31 cellular contexts compared by ENCODE assay signal in the genomic region with DNA sequence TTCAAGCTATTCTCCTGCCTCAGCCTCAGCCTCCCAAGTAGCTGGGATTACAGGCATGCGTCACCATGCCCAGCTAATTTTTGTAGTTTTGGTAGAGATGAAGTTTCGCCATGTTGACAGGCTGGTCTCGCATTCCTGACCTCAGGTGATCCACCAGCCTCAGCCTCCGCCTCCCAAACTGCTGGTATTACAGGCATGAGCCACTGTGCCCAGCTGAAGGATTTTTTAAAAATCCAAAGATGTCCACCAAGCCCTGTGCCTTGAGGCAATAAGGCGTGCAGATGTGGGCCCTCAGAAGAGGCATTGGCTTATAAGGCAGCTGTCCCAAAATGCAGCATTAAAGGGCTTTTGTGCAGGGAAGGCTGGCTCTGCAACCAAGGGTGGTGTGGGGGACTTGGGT. TPM values are rescaled to one million over a fixed set of nuclear protein-coding genes. Genes with fewer than 3 reads are reported as not detected.
DNase-seq lines count a peak whose midpoint lies in the region; TF ChIP-seq lines count a peak whose summit lies in the region.
"Had no signal": no experiment of that assay in that cellular context is flagged by ENCODE, and none has a peak within 500 bp of the region (broad histone marks: within the 10 kb centered on the region; RNA-seq: fewer than 3 reads in every experiment).

No MANE protein-coding gene starts in this region.

- H2BK120ac ChIP-seq in trophoblast cell (ENCODE audit: insufficient read depth, low read length, poor library complexity), result no peak overlapping the region

- peaks cover 6% of the 10 kb centered on the region for H3K9me3 Mint-ChIP-seq in neural progenitor cell
- H3K9me3 Mint-ChIP-seq: CD4-positive, alpha-beta memory T cell; CD4-positive, alpha-beta T cell; CD4-positive, CD25-positive, alpha-beta regulatory T cell; CD8-positive, alpha-beta memory T cell; CD8-positive, alpha-beta T cell had no signal

- no peak overlapping the region for H2BK12ac ChIP-seq in trophoblast cell (ENCODE audit: low read length)

- TF ChIP-seq CTCF in neural progenitor cell (IDR thresholded peaks at IDR 0.05), result no peak

- H3K27me3 Mint-ChIP-seq in neural progenitor cell (ENCODE audit: insufficient read depth, low read depth), result peaks cover 6% of the 10 kb centered on the region
- H3K27me3 Mint-ChIP-seq: CD4-positive, alpha-beta memory T cell; CD4-positive, alpha-beta T cell had no signal

- H3K9ac ChIP-seq in trophoblast cell (ENCODE audit: low read length), result no peak overlapping the region
- H3K9ac ChIP-seq in neural progenitor cell, result no peak overlapping the region
- H3K9ac ChIP-seq: BLaER1; BLaER1 treated with 17β-estradiol and CSF1 and Interleukin-3, amounts not matched to agents 10 nM and 100 nM had no signal

- H3K27ac ChIP-seq in trophoblast cell (ENCODE audit: low read depth, low read length), result no peak overlapping the region
- H3K27ac ChIP-seq in neural progenitor cell, result no peak overlapping the region
- H3K27ac ChIP-seq: 22Rv1; A549; BLaER1; BLaER1 treated with 17β-estradiol and CSF1 and Interleukin-3, amounts not matched to agents 10 nM and 100 nM; C4-2B had no signal

- H3K18ac ChIP-seq in trophoblast cell (ENCODE audit: low read length), result no peak overlapping the region

- H3K79me1 ChIP-seq in trophoblast cell (ENCODE audit: low read length), result no peaks in the 10 kb centered on the region

- H3K27ac Mint-ChIP-seq in neural progenitor cell, result no peak overlapping the region
- H3K27ac Mint-ChIP-seq: B cell; CD14-positive monocyte; CD4-positive, alpha-beta memory T cell; CD4-positive, alpha-beta T cell; CD8-positive, alpha-beta memory T cell; CD8-positive, alpha-beta T cell had no signal

- H4K8ac ChIP-seq in trophoblast cell (ENCODE audit: low read depth, low read length), result no peak overlapping the region

- H3K9me3 ChIP-seq in trophoblast cell (ENCODE audit: insufficient read depth, low read depth, low read length) (peaks cover 4% of the 10 kb centered on the region), neural progenitor cell (ENCODE audit: low read depth) (no peaks in the 10 kb centered on the region)
- H3K9me3 ChIP-seq: A549, BE2C, BLaER1 had no signal

- H3K36me3 ChIP-seq in trophoblast cell (ENCODE audit: control insufficient read depth in 1 of 2, insufficient read depth in 2 of 2, low read length in 2 of 2), result no peaks in the 10 kb centered on the region
- H3K36me3 ChIP-seq in neural progenitor cell, result no peaks in the 10 kb centered on the region
- H3K36me3 ChIP-seq: BE2C; BLaER1; BLaER1 treated with 17β-estradiol and CSF1 and Interleukin-3, amounts not matched to agents 10 nM and 100 nM had no signal

- H3K4me1 Mint-ChIP-seq in neural progenitor cell, result no peaks in the 10 kb centered on the region
- H3K4me1 Mint-ChIP-seq: B cell; CD14-positive monocyte; CD4-positive, alpha-beta memory T cell; CD4-positive, CD25-positive, alpha-beta regulatory T cell; CD8-positive, alpha-beta memory T cell had no signal

- H3F3A ChIP-seq in neural progenitor cell (ENCODE audit: low read depth), result no peaks in the 10 kb centered on the region

- H3K4me3 Mint-ChIP-seq in neural progenitor cell, result no peak overlapping the region
- H3K4me3 Mint-ChIP-seq: B cell; CD14-positive monocyte; CD4-positive, alpha-beta memory T cell; CD4-positive, alpha-beta T cell; CD4-positive, CD25-positive, alpha-beta regulatory T cell; CD8-positive, alpha-beta memory T cell; CD8-positive, alpha-beta T cell had no signal

- WGBS in trophoblast cell (ENCODE audit: extremely low coverage, insufficient coverage, insufficient read length), result no CpG with 5 or more reads among the region's 5 CpGs

- no peaks in the 10 kb centered on the region for H3K36me3 Mint-ChIP-seq in neural progenitor cell
- H3K36me3 Mint-ChIP-seq: CD14-positive monocyte; CD4-positive, alpha-beta memory T cell; CD4-positive, CD25-positive, alpha-beta regulatory T cell; CD8-positive, alpha-beta memory T cell; CD8-positive, alpha-beta T cell had no signal

- no peak overlapping the region for H3K4me3 ChIP-seq in trophoblast cell (ENCODE audit: low read depth, low read length)
- no peak overlapping the region for H3K4me3 ChIP-seq in neural progenitor cell
- H3K4me3 ChIP-seq: A549; BLaER1; BLaER1 treated with 17β-estradiol and CSF1 and Interleukin-3, amounts not matched to agents 10 nM and 100 nM had no signal

- no peak overlapping the region for H2AFZ ChIP-seq in trophoblast cell (ENCODE audit: insufficient read depth, low read length, poor library complexity)
- no peak overlapping the region for H2AFZ ChIP-seq in neural progenitor cell (replicated peaks)

- H2AK5ac ChIP-seq in trophoblast cell (ENCODE audit: low read length), result no peak overlapping the region

- no peak overlapping the region for H3K23ac ChIP-seq in trophoblast cell (ENCODE audit: low read length)

- no peaks in the 10 kb centered on the region for H3K27me3 ChIP-seq in trophoblast cell (ENCODE audit: insufficient read depth, low read length)
- H3K27me3 ChIP-seq in neural progenitor cell, result no peaks in the 10 kb centered on the region
- H3K27me3 ChIP-seq: BE2C; BLaER1; BLaER1 treated with 17β-estradiol and CSF1 and Interleukin-3, amounts not matched to agents 10 nM and 100 nM had no signal

- no peaks in the 10 kb centered on the region for H4K20me1 ChIP-seq in neural progenitor cell (ENCODE audit: low read depth)
- H4K20me1 ChIP-seq: BLaER1; BLaER1 treated with 17β-estradiol and CSF1 and Interleukin-3, amounts not matched to agents 10 nM and 100 nM had no signal

- no peak overlapping the region for H3K14ac ChIP-seq in trophoblast cell (ENCODE audit: low read length)

- H2BK5ac ChIP-seq in trophoblast cell (ENCODE audit: low read depth, low read length, poor library complexity), result no peak overlapping the region

- H4K91ac ChIP-seq in trophoblast cell (ENCODE audit: low read depth, low read length), result no peak overlapping the region

- H4K12ac ChIP-seq in trophoblast cell (ENCODE audit: low read depth, low read length), result no peak overlapping the region

- H3K79me2 ChIP-seq in trophoblast cell (ENCODE audit: control insufficient read depth, insufficient read depth, low read length, poor library complexity) (no peaks in the 10 kb centered on the region), neural progenitor cell (ENCODE audit: low read depth) (no peaks in the 10 kb centered on the region)

- H3K4me1 ChIP-seq in trophoblast cell (ENCODE audit: control insufficient read depth in 1 of 2, insufficient read depth in 2 of 2, low read length in 2 of 2) (no peaks in the 10 kb centered on the region), neural progenitor cell (no peaks in the 10 kb centered on the region)
- H3K4me1 ChIP-seq: A549; BE2C; BLaER1; BLaER1 treated with 17β-estradiol and CSF1 and Interleukin-3, amounts not matched to agents 10 nM and 100 nM had no signal

- DNase-seq in islet precursor cell (peak; percentile 20), trophoblast cell (peak; percentile 95 to 98), neural progenitor cell (ENCODE audit: low spot score) (no peak)
- DNase-seq in activated CD8-positive, alpha-beta memory T cell treated with anti-CD3 and anti-CD28 coated beads, Interleukin-2, amount 50 U/mL, for 48 hours, result no peak
- DNase-seq: 8988T; ACHN; AML-193; BE2C; C1 segment of cervical spinal cord; Caco-2; Calu3; CD4-positive, alpha-beta memory T cell; CD4-positive, alpha-beta T cell; CD4-positive, CD25-positive, alpha-beta regulatory T cell; CD8-positive, alpha-beta memory T cell; CD8-positive, alpha-beta T cell; COR-L47; DMS 273 treated with DMSO at 0.1 percent for 48 hours; DMS153; DMS53; DMS79; DMS79 treated with DMSO at 0.1 percent for 48 hours; DND-41; EL had no signal

- H3K4ac ChIP-seq in trophoblast cell (ENCODE audit: low read depth, low read length), result no peak overlapping the region

- H3K4me2 ChIP-seq in trophoblast cell (ENCODE audit: low read length) (no peak overlapping the region), neural progenitor cell (no peak overlapping the region)
- H3K4me2 ChIP-seq: A549; BLaER1; BLaER1 treated with 17β-estradiol and CSF1 and Interleukin-3, amounts not matched to agents 10 nM and 100 nM had no signal

RNA-seq across cellular contexts. Expression of a gene that starts 10.3 kb away (rescaled TPM):
- 54.0 and 57.2 TPM in 2 replicates for polyA plus RNA-seq in trophoblast cell (2013)
- total RNA-seq in neural progenitor cell (ENCODE audit: low replicate concordance), result 108 and 131 TPM in 2 replicates

Comparison
In these comparisons a context has a peak if more than half of its experiments do, and no peak if none do; other contexts are left out.
1. DNase-seq: peak in islet precursor cell (single experiment) and trophoblast cell (2 of 2); none in neural progenitor cell (single experiment) and activated CD8-positive, alpha-beta memory T cell treated with anti-CD3 and anti-CD28 coated beads, Interleukin-2, amount 50 U/mL, for 48 hours (single experiment).